In genomic region chr11:13465909-13466371, GRCh38 we compare ENCODE assay signal across 8 cellular contexts. TPM values are rescaled to one million over a fixed set of nuclear protein-coding genes. Genes with fewer than 3 reads are reported as not detected.
A peak's percentile ranks its signal among the peaks of the same experiment; 100 is the strongest.
DNase-seq lines count a peak whose midpoint lies in the region; ATAC-seq, FAIRE-seq and TF ChIP-seq lines count a peak whose summit lies in the region.

No MANE protein-coding gene starts in this region.

- ATAC-seq in HG02678 (IDR thresholded peaks at IDR 0.05; ENCODE audit: unreplicated experiment): no peak
- ATAC-seq in activated CD4-positive, CD25-positive, alpha-beta regulatory T cell treated with anti-CD3 and anti-CD28 coated beads, Interleukin-2, amount 50 U/mL, for 24 hours: no peak

- no peaks in the 10 kb centered on the region for H3K36me3 ChIP-seq in BE2C
- H3K36me3 ChIP-seq in OCI-LY7 (ENCODE audit: insufficient read depth, low read length): no peaks in the 10 kb centered on the region

- TF ChIP-seq CTCF in BE2C (IDR thresholded peaks at IDR 0.05; ENCODE audit: low read depth, low read length) (peak; percentile 48), OCI-LY7 (conservative IDR thresholded peaks at IDR 0.05; ENCODE audit: low read length) (peak; percentile 90)

- POLR2A ChIA-PET in OCI-LY7 (lab: Charles Lee): interaction anchor here (3.0 kb wide), 1 partner anchor 202 kb away, joined by 10 read pairs; the partner anchor contains the start of gene FAR1

- DNase-seq in BE2C: peak; percentile 8
- DNase-seq in GM18507 (ENCODE audit: extremely low spot score, insufficient read length, low read depth): no peak
- peak; percentile 45 for DNase-seq in OCI-LY7 (ENCODE audit: low spot score)
- DNase-seq in erythroblast (lab: John Stamatoyannopoulos, UW): peak; percentile 31 to 40
- peak; percentile 65 for DNase-seq in renal cortical epithelial cell (ENCODE audit: low read depth)
- DNase-seq in stimulated activated CD4-positive, alpha-beta T cell treated with anti-CD3 and anti-CD28 coated beads, Interleukin-4, amount 100 ng/mL, for 4 hours: no peak

- H3K27ac ChIP-seq in OCI-LY7 (ENCODE audit: low read depth, low read length, poor library complexity, severe bottlenecking): no peak overlapping the region

- H3K4me1 ChIP-seq in BE2C: no peaks in the 10 kb centered on the region
- peaks cover 22% of the 10 kb centered on the region for H3K4me1 ChIP-seq in OCI-LY7 (ENCODE audit: insufficient read depth, low read length, poor library complexity, severe bottlenecking)

- no peak for TF ChIP-seq POLR2A in erythroblast (IDR thresholded peaks at IDR 0.05; ENCODE audit: low read length)

- intact Hi-C loops in OCI-LY7 (cut with micrococcal nuclease; ENCODE audit: unreplicated experiment): loop anchor here (10.0 kb wide), 1 partner anchor 609 kb away; no protein-coding TSS in a partner anchor

- H4K20me1 ChIP-seq in OCI-LY7 (ENCODE audit: insufficient read depth, low read length): no peaks in the 10 kb centered on the region

- no TSS peak for BruUV-seq in OCI-LY7 (replicated peaks; lab: Mats Ljungman, UMichigan)

- no peak overlapping the region for H3K4me3 ChIP-seq in BE2C (ENCODE audit: low read depth, low read length)
- no peak overlapping the region for H3K4me3 ChIP-seq in OCI-LY7 (ENCODE audit: low read depth, low read length, poor library complexity, severe bottlenecking)

- H3K9me2 ChIP-seq in OCI-LY7 (ENCODE audit: insufficient read depth, low read length): no peaks in the 10 kb centered on the region

- no peaks in the 10 kb centered on the region for H3K9me3 ChIP-seq in BE2C
- no peaks in the 10 kb centered on the region for H3K9me3 ChIP-seq in OCI-LY7 (ENCODE audit: low read length)

- no peak overlapping the region; the same call in 1 of the 2 replicates for H2AFZ ChIP-seq in OCI-LY7 (ENCODE audit: low read length)

- CTCF ChIA-PET in OCI-LY7 (lab: Charles Lee; ENCODE audit: unreplicated experiment): no interaction called here

- H3K4me2 ChIP-seq in OCI-LY7 (ENCODE audit: low read length): no peak overlapping the region

- peaks cover 17% of the 10 kb centered on the region; the same call in 1 of the 2 replicates for H3K79me2 ChIP-seq in OCI-LY7 (ENCODE audit: insufficient read depth, low read depth, low read length)

- H3K27me3 ChIP-seq in BE2C: no peaks in the 10 kb centered on the region

- peak; percentile 56 for FAIRE-seq in GM18507 (lab: Jason Lieb, UNC)

RNA-seq across cellular contexts. Expression of gene BTBD10, which starts 2.9 kb away (rescaled TPM):
- 12.3 TPM for polyA plus RNA-seq in BE2C (2012; ENCODE audit: insufficient read depth, insufficient read length, low read depth)
- 23.7 and 25.0 TPM in 2 replicates for total RNA-seq in OCI-LY7 (2014; rRNA removed; shearing (Covaris generic))
- 21.3 and 23.0 TPM in 2 replicates for total RNA-seq in OCI-LY7 (2022)
- 126 and 188 TPM in 2 replicates for total RNA-seq in renal cortical epithelial cell

RNA-seq across cellular contexts. Expression of gene PTH, which starts 29.9 kb away (rescaled TPM):
- polyA plus RNA-seq in BE2C (2012; ENCODE audit: insufficient read depth, insufficient read length, low read depth): not detected
- total RNA-seq in OCI-LY7 (2014; rRNA removed; shearing (Covaris generic)): not detected in 2 replicates
- total RNA-seq in OCI-LY7 (2022) (not detected in 2 replicates), renal cortical epithelial cell (not detected in 2 replicates)

Comparison
In these comparisons a context has a peak if more than half of its experiments do, and no peak if none do; other contexts are left out.
1. DNase-seq: peak in BE2C (single experiment), OCI-LY7 (single experiment), erythroblast (2 of 2) and renal cortical epithelial cell (single experiment); none in GM18507 (single experiment) and stimulated activated CD4-positive, alpha-beta T cell treated with anti-CD3 and anti-CD28 coated beads, Interleukin-4, amount 100 ng/mL, for 4 hours (0 of 2).